In the genomic region with DNA sequence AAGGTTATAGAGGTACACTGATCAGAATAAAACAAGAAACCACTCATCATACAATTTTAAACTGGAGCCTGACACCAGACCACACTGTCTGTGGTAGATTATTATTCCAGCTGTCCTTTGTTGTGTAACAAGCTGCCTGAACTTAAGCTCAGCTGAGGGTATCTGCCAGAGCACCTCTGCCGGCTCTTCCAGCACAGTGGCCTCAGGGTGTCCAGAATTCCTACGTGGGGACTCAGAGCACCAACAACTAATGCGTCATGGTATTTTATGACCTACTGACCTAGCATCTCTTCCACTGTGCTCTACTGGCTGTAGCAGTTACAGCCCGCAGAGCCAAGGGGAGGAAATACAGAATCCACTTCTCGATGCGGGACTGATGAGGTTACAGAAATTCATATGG, we compare ENCODE assay signal across 14 cellular contexts. TPM values are rescaled to one million over a fixed set of nuclear protein-coding genes. Genes with fewer than 3 reads are reported as not detected.
A peak's percentile ranks its signal among the peaks of the same experiment; 100 is the strongest.
DNase-seq lines count a peak whose midpoint lies in the region; ATAC-seq and TF ChIP-seq lines count a peak whose summit lies in the region.
"Had no signal": no experiment of that assay in that cellular context is flagged by ENCODE, and none has a peak within 500 bp of the region (broad histone marks: within the 10 kb centered on the region; RNA-seq: fewer than 3 reads in every experiment).

No MANE protein-coding gene starts in this region.

- H3K4me3 Mint-ChIP-seq in CD4-positive, alpha-beta T cell = no peak overlapping the region
- H3K4me3 Mint-ChIP-seq: nephron progenitor cell had no signal

- no peak overlapping the region for H3K9ac ChIP-seq in HCT116 (ENCODE audit: low read length)

- no peaks in the 10 kb centered on the region for H3K9me3 Mint-ChIP-seq in CD4-positive, alpha-beta T cell

- DNase-seq in 8988T (peak; percentile 45), HCT116 (ENCODE audit: low read depth, low spot score) (no peak), SW480 (ENCODE audit: low spot score) (peak; percentile 5), left cardiac atrium (peak; percentile 29), SIG-M5 (lab: John Stamatoyannopoulos, UW) (no peak)
- DNase-seq in CD4-positive, alpha-beta T cell = no peak
- DNase-seq: activated naive CD4-positive, alpha-beta T cell treated with Interleukin-2 at 50 U/mL for 16 hours; NCI-H187; nephron progenitor cell; OCI-M1 had no signal

- H3K27me3 ChIP-seq in HCT116 (ENCODE audit: insufficient read depth, low read length) = no peaks in the 10 kb centered on the region
- no peaks in the 10 kb centered on the region for H3K27me3 ChIP-seq in CD4-positive, alpha-beta T cell (ENCODE audit: control insufficient read depth, insufficient read depth, low read length)

- no peaks in the 10 kb centered on the region for H3K4me1 Mint-ChIP-seq in CD4-positive, alpha-beta T cell (ENCODE audit: low read depth)

- H3K4me3 ChIP-seq in HCT116 (replicated peaks in 1 of 2; ENCODE audit: low read depth in 1 of 2, low read length in 2 of 2) = no peak overlapping the region
- H3K4me3 ChIP-seq: thoracic aorta had no signal

- no peaks in the 10 kb centered on the region for H3K27me3 Mint-ChIP-seq in CD4-positive, alpha-beta T cell

- no peak for TF ChIP-seq POLR2A in HCT116 (IDR thresholded peaks at IDR 0.05; ENCODE audit: borderline replicate concordance, extremely low read depth, insufficient read depth, insufficient read length)

- H3K36me3 Mint-ChIP-seq in CD4-positive, alpha-beta T cell (ENCODE audit: low read depth) = no peaks in the 10 kb centered on the region

- H3K9me3 ChIP-seq in HCT116 (ENCODE audit: control insufficient read depth in 1 of 2, insufficient read depth in 1 of 2, low read depth in 1 of 2, low read length in 2 of 2) = no peaks in the 10 kb centered on the region
- H3K9me3 ChIP-seq in CD4-positive, alpha-beta T cell (ENCODE audit: control insufficient read depth, low read length) = no peaks in the 10 kb centered on the region
- H3K9me3 ChIP-seq: thoracic aorta had no signal

- no peak overlapping the region for H2AFZ ChIP-seq in HCT116 (ENCODE audit: low read depth, low read length, poor library complexity, severe bottlenecking)

- H3K4me2 ChIP-seq in HCT116 (ENCODE audit: low read length) = no peak overlapping the region

- no peaks in the 10 kb centered on the region for H3K79me2 ChIP-seq in HCT116 (ENCODE audit: insufficient read depth, low read length)

- no peaks in the 10 kb centered on the region for H4K20me1 ChIP-seq in HCT116 (ENCODE audit: insufficient read depth)

- ATAC-seq in HCT116 (peak; percentile 56), left cardiac atrium (peak; percentile 48 to 67), GM18511 (IDR thresholded peaks at IDR 0.05; ENCODE audit: unreplicated experiment) (no peak), GM18873 (IDR thresholded peaks at IDR 0.05; ENCODE audit: low FRiP score, unreplicated experiment) (no peak)
- ATAC-seq in CD4-positive, alpha-beta T cell (ENCODE audit: poor library complexity) = no peak
- ATAC-seq: activated CD4-positive, CD25-positive, alpha-beta regulatory T cell treated with anti-CD3 and anti-CD28 coated beads, Interleukin-2, amount 50 U/mL, for 24 hours had no signal

- POLR2A ChIA-PET in HCT116 (lab: Charles Lee) = no interaction called here
- POLR2A ChIA-PET in CD4-positive, alpha-beta T cell (lab: Charles Lee) = no interaction called here

- RAD21 ChIA-PET in HCT116 (lab: Charles Lee; ENCODE audit: low non-redundant PET in 1 of 2, low total read pairs in 2 of 2, uncharacterized antibody in 2 of 2, unreplicated experiment in 2 of 2) = no interaction called here

- intact Hi-C loops in HCT116 (cut with micrococcal nuclease) (no loop called here), left cardiac atrium (cut with DNase I) (no loop called here)
- intact Hi-C loops in CD4-positive, alpha-beta T cell (cut with DNase I, micrococcal nuclease) = no loop called here

- H3K27ac Mint-ChIP-seq in CD4-positive, alpha-beta T cell = no peak overlapping the region
- H3K27ac Mint-ChIP-seq: nephron progenitor cell had no signal

- TF ChIP-seq CTCF in HCT116 (IDR thresholded peaks at IDR 0.05 in 2 of 3, conservative IDR thresholded peaks at IDR 0.05 in 1 of 3; ENCODE audit: borderline replicate concordance in 1 of 3, insufficient read depth in 1 of 3, low read depth in 2 of 3, low read length in 2 of 3) = no peak
- no peak for TF ChIP-seq CTCF in CD4-positive, alpha-beta T cell (IDR thresholded peaks at IDR 0.05)

- no TSS peak for BruUV-seq in HCT116 (replicated peaks; lab: Mats Ljungman, UMichigan)

- no peaks in the 10 kb centered on the region for H3K9me2 ChIP-seq in HCT116 (ENCODE audit: insufficient read depth)

- H3K36me3 ChIP-seq in HCT116 (ENCODE audit: control insufficient read depth in 1 of 2, insufficient read depth in 2 of 2, low read length in 2 of 2) = no peaks in the 10 kb centered on the region
- H3K36me3 ChIP-seq: thoracic aorta had no signal

- no peak for TF ChIP-seq RAD21 in HCT116 (IDR thresholded peaks at IDR 0.05; ENCODE audit: low read depth)

- CTCF ChIA-PET in HCT116 (lab: Charles Lee) = no interaction called here
- CTCF ChIA-PET in CD4-positive, alpha-beta T cell (lab: Charles Lee) = interaction anchor here (0.7 kb wide), 1 partner anchor 97 kb away, joined by 3 read pairs; no protein-coding TSS in a partner anchor

- no peak overlapping the region for H3K27ac ChIP-seq in HCT116 (ENCODE audit: low read depth, low read length)
- H3K27ac ChIP-seq in CD4-positive, alpha-beta T cell (ENCODE audit: low read depth, low read length) = no peak overlapping the region
- H3K27ac ChIP-seq: thoracic aorta had no signal

- peaks cover 0 to 9% of the 10 kb centered on the region in 2 experiments; a peak in 2 of 4 replicates for H3K4me1 ChIP-seq in HCT116 (ENCODE audit: control insufficient read depth in 1 of 2, insufficient read depth in 2 of 2, low read length in 2 of 2)

TF ChIP-seq in HCT116, 20 proteins besides CTCF, POLR2A, EP300 and RAD21:
- no peak for TF ChIP-seq REST (IDR thresholded peaks at IDR 0.05; ENCODE audit: low read depth)
- no peak for TF ChIP-seq ZBTB33 (IDR thresholded peaks at IDR 0.05; ENCODE audit: extremely low read depth, insufficient replicate concordance, low read length)
- TF ChIP-seq ELF1 (IDR thresholded peaks at IDR 0.05; ENCODE audit: borderline replicate concordance, low read depth) = no peak
- TF ChIP-seq CBX3 (IDR thresholded peaks at IDR 0.05; ENCODE audit: low read depth) = no peak
- TF ChIP-seq SIN3A (IDR thresholded peaks at IDR 0.05; ENCODE audit: low read depth) = no peak
- TF ChIP-seq TCF7L2 (IDR thresholded peaks at IDR 0.05; ENCODE audit: borderline replicate concordance, extremely low read depth, insufficient read depth, insufficient read length) = no peak
- no peak for TF ChIP-seq ZFX (IDR thresholded peaks at IDR 0.05)
- TF ChIP-seq, protein P1, sequence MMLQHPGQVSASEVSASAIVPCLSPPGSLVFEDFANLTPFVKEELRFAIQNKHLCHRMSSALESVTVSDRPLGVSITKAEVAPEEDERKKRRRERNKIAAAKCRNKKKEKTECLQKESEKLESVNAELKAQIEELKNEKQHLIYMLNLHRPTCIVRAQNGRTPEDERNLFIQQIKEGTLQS (IDR thresholded peaks at IDR 0.05) = no peak
- TF ChIP-seq ZNF274 (IDR thresholded peaks at IDR 0.05; ENCODE audit: low read depth, low read length) = no peak
- TF ChIP-seq EGR1 (IDR thresholded peaks at IDR 0.05; ENCODE audit: low read depth) = no peak
- TF ChIP-seq CEBPB (IDR thresholded peaks at IDR 0.05; ENCODE audit: low read depth) = no peak
- no peak for TF ChIP-seq POLR2AphosphoS5 (IDR thresholded peaks at IDR 0.05; ENCODE audit: low read depth, low read length)

RNA-seq across cellular contexts. Expression of gene RAF1, which starts 15.6 kb away (rescaled TPM):
- total RNA-seq in HCT116 (2021; ENCODE audit: unreplicated experiment) = 64.3 TPM
- 49.7 and 51.0 TPM in 2 replicates for polyA plus RNA-seq in HCT116 (2012)
- 100 to 1,000 TPM; 109 to 116 TPM for total RNA-seq in left cardiac atrium
- 100 to 1,000 TPM; 127 to 139 TPM for total RNA-seq in CD4-positive, alpha-beta T cell

Comparison
In these comparisons a context has a peak if more than half of its experiments do, and no peak if none do; other contexts are left out.
1. DNase-seq: peak in 8988T (single experiment), SW480 (single experiment) and left cardiac atrium (single experiment); none in HCT116 (single experiment), CD4-positive, alpha-beta T cell (0 of 10) and SIG-M5 (single experiment).
2. ATAC-seq: peak in HCT116 (single experiment) and left cardiac atrium (2 of 2); none in CD4-positive, alpha-beta T cell (single experiment), GM18511 (single experiment) and GM18873 (single experiment).